Comparison of ENCODE assay signal across 17 cellular contexts in the genomic region with DNA sequence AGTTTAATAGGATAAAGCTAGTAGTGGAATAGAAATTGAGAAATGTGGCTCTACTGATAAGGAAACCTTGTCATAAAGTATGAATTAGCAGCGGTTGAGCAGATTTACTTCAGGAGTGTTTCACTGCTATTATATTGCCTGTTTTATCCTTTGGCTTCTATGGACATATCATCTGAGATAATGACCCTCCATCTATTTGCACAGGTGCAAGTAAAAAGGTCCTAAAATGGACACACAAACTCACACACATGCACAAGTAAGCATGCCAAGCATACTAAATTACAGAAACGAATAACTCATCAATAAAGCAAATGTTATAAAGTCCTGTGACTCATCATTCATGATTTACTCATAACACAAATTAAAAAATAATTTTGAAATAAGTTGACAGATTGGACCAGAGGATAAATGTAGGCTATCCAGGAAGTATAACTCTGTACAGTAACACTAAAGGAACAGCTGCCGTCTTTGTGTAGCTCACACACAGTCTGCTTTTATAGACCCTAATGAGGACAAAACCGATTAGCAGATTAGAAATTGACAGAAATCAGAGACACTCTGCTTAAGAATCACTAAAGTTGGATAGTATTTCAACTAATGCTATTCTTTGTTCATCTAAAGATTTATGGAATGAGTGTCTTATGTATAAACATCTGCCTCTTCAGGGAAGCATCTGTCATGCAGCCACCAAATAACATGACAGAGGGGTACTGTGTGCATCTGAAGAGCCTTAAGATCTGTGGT.
DNase-seq lines count a peak whose midpoint lies in the region; ATAC-seq and TF ChIP-seq lines count a peak whose summit lies in the region.
"Had no signal": no experiment of that assay in that cellular context is flagged by ENCODE, and none has a peak within 500 bp of the region (broad histone marks: within the 10 kb centered on the region; RNA-seq: fewer than 3 reads in every experiment).

No MANE protein-coding gene starts in this region.

- CTCF ChIA-PET in GM10248 (lab: Yijun Ruan, JAX): interaction anchor here (0.9 to 1.9 kb wide), 2 partner anchors 9 to 10 kb away, joined by 5 to 12 read pairs; no protein-coding TSS in a partner anchor

- H3K4me1 ChIP-seq in left ventricle myocardium inferior: no peaks in the 10 kb centered on the region
- H3K4me1 ChIP-seq: testis had no signal

- no peaks in the 10 kb centered on the region for H3K27me3 ChIP-seq in left ventricle myocardium inferior (ENCODE audit: low read depth)
- H3K27me3 ChIP-seq: testis had no signal

- no peaks in the 10 kb centered on the region for H3K36me3 ChIP-seq in left ventricle myocardium inferior

- TF ChIP-seq CTCF in GM10248 (IDR thresholded peaks at IDR 0.05; ENCODE audit: control extremely low read depth, extremely low read depth, low read depth, missing control alignments) (no peak), left ventricle myocardium inferior (IDR thresholded peaks at IDR 0.05; ENCODE audit: borderline replicate concordance) (no peak)

- DNase-seq in DMS53 treated with DMSO at 0.1 percent for 48 hours (lab: John Stamatoyannopoulos, UW; ENCODE audit: unreplicated experiment) (peak; percentile 93), NCI-H187 treated with DMSO at 0.1 percent for 48 hours (lab: John Stamatoyannopoulos, UW) (peak; percentile 78), NCI-H524 (lab: John Stamatoyannopoulos, UW) (peak; percentile 97 to 98), left colon (no peak), GM10248 (ENCODE audit: extremely low spot score) (no peak), left ventricle myocardium inferior (no peak)
- DNase-seq: activated CD4-positive, alpha-beta T cell treated with anti-CD3 and anti-CD28 coated beads for 1 hour; activated CD8-positive, alpha-beta memory T cell treated with anti-CD3 and anti-CD28 coated beads, Interleukin-2, amount 10 ng/mL, durations not matched to agents 7 days and 5 days; activated gamma-delta T cell treated with Interleukin-2 at 50 U/mL for 16 hours; anterior cingulate cortex; DMS79 treated with DMSO at 0.1 percent for 48 hours; MM.1S; SIG-M5; stimulated activated CD4-positive, alpha-beta T cell treated with anti-CD3 and anti-CD28 coated beads, Interleukin-4, amount 100 ng/mL, for 24 hours; stimulated activated CD8-positive, alpha-beta memory T cell treated with anti-CD3 and anti-CD28 coated beads, Interleukin-4, amount 100 ng/mL, for 48 hours; testis had no signal

- intact Hi-C loops in left colon (cut with DNase I, micrococcal nuclease): no loop called here
- intact Hi-C loops in left ventricle myocardium inferior (cut with micrococcal nuclease): no loop called here

- no peak overlapping the region for H3K27ac ChIP-seq in left ventricle myocardium inferior (replicated peaks)
- H3K27ac ChIP-seq: testis had no signal

- H3K9me3 ChIP-seq in left ventricle myocardium inferior (replicated peaks): no peaks in the 10 kb centered on the region
- H3K9me3 ChIP-seq: testis had no signal

- ATAC-seq in left colon (peak; percentile 76), HG03135 (IDR thresholded peaks at IDR 0.05; ENCODE audit: unreplicated experiment) (no peak)
- ATAC-seq: activated CD8-positive, alpha-beta memory T cell treated with anti-CD3 and anti-CD28 coated beads, Interleukin-2, amount 10 ng/mL, durations not matched to agents 7 days and 5 days had no signal

- H3K4me3 ChIP-seq in left ventricle myocardium inferior: no peak overlapping the region
- H3K4me3 ChIP-seq: testis had no signal

- POLR2A ChIA-PET in GM10248 (lab: Yijun Ruan, JAX): no interaction called here

Comparison
In these comparisons a context has a peak if more than half of its experiments do, and no peak if none do; other contexts are left out.
1. DNase-seq: peak in DMS53 treated with DMSO at 0.1 percent for 48 hours (single experiment), NCI-H187 treated with DMSO at 0.1 percent for 48 hours (single experiment) and NCI-H524 (2 of 2); none in left colon (0 of 2), GM10248 (single experiment) and left ventricle myocardium inferior (single experiment).